In genomic region chr3:79032686-79033318, GRCh38 we compare ENCODE assay signal across 9 cellular contexts.
DNase-seq lines count a peak whose midpoint lies in the region; ATAC-seq, FAIRE-seq and TF ChIP-seq lines count a peak whose summit lies in the region.
"Had no signal": no experiment of that assay in that cellular context is flagged by ENCODE, and none has a peak within 500 bp of the region (broad histone marks: within the 10 kb centered on the region; RNA-seq: fewer than 3 reads in every experiment).

No MANE protein-coding gene starts in this region.

- H3K27ac ChIP-seq in neural cell (ENCODE audit: low read length) = no peak overlapping the region
- H3K27ac ChIP-seq: skin epidermis had no signal

- no peaks in the 10 kb centered on the region for H3K36me3 ChIP-seq in neural cell (ENCODE audit: insufficient read depth, low read length)

- H3K9me2 ChIP-seq in neural cell (ENCODE audit: insufficient read depth, low read length) = no peaks in the 10 kb centered on the region

- no peak for TF ChIP-seq EP300 in neural cell (conservative IDR thresholded peaks at IDR 0.05; ENCODE audit: poor library complexity, severe bottlenecking)

- H3K9me3 ChIP-seq in neural cell (ENCODE audit: low read length) = no peaks in the 10 kb centered on the region

- peak; percentile 69 for FAIRE-seq in colon (lab: Jason Lieb, UNC)

- DNase-seq in DMS 273 (lab: John Stamatoyannopoulos, UW; ENCODE audit: unreplicated experiment) (peak; percentile 80), DMS 273 treated with DMSO at 0.1 percent for 48 hours (lab: John Stamatoyannopoulos, UW) (no peak), NCI-H774 (lab: John Stamatoyannopoulos, UW) (peak; percentile 24), natural killer cell (no peak)

- no peaks in the 10 kb centered on the region for H3K79me2 ChIP-seq in neural cell (replicated peaks; ENCODE audit: insufficient read depth, low read length)

- H3K27ac Mint-ChIP-seq in natural killer cell = no peak overlapping the region

- no peak overlapping the region for H3K4me2 ChIP-seq in neural cell (ENCODE audit: low read length)

- peaks cover 2 to 3% of the 10 kb centered on the region in 2 donors for H3K9me3 Mint-ChIP-seq in natural killer cell

- no peak overlapping the region for H3K9ac ChIP-seq in neural cell (ENCODE audit: low read length)

- ATAC-seq in HG03135 (IDR thresholded peaks at IDR 0.05; ENCODE audit: unreplicated experiment) (peak; percentile 60), natural killer cell (no peak), GM21619 (IDR thresholded peaks at IDR 0.05; ENCODE audit: unreplicated experiment) (no peak)

- intact Hi-C loops in natural killer cell (cut with micrococcal nuclease) = no loop called here

- H3K4me3 Mint-ChIP-seq in natural killer cell = no peak overlapping the region

- H4K20me1 ChIP-seq in neural cell (ENCODE audit: insufficient read depth) = no peaks in the 10 kb centered on the region

- no peaks in the 10 kb centered on the region for H3K4me1 Mint-ChIP-seq in natural killer cell

- peak; percentile 73 for TF ChIP-seq CTCF in neural cell (IDR thresholded peaks at IDR 0.05; ENCODE audit: poor library complexity, severe bottlenecking)
- no peak for TF ChIP-seq CTCF in natural killer cell (IDR thresholded peaks at IDR 0.05)

- H3K27me3 ChIP-seq in neural cell (ENCODE audit: insufficient read depth, low read depth, low read length) = no peaks in the 10 kb centered on the region

- H3K4me3 ChIP-seq in neural cell (ENCODE audit: low read length) = no peak overlapping the region
- H3K4me3 ChIP-seq: skin epidermis had no signal

- no peak overlapping the region for H2AFZ ChIP-seq in neural cell (ENCODE audit: low read depth, low read length)

- no peaks in the 10 kb centered on the region for H3K27me3 Mint-ChIP-seq in natural killer cell (ENCODE audit: low read depth in 2 of 2)

- H3F3A ChIP-seq in neural cell (ENCODE audit: insufficient read depth, low read length, poor library complexity, severe bottlenecking) = no peaks in the 10 kb centered on the region

- no peaks in the 10 kb centered on the region for H3K36me3 Mint-ChIP-seq in natural killer cell

- peak; percentile 81 for TF ChIP-seq RAD21 in neural cell (conservative IDR thresholded peaks at IDR 0.05)

TF ChIP-seq in neural cell, 6 proteins besides CTCF, POLR2A, EP300 and RAD21:
- no peak for TF ChIP-seq POLR2AphosphoS5 (IDR thresholded peaks at IDR 0.05)
- TF ChIP-seq SMC3 (conservative IDR thresholded peaks at IDR 0.05; ENCODE audit: poor library complexity) = peak; percentile 80
- no peak for TF ChIP-seq TAF1 (IDR thresholded peaks at IDR 0.05; ENCODE audit: low read depth)
- no peak for TF ChIP-seq EZH2 (IDR thresholded peaks at IDR 0.05; ENCODE audit: borderline replicate concordance, insufficient read depth, low read length, poor library complexity, severe bottlenecking)
TF ChIP-seq in neural cell: peak in this region for 1.

Comparison
In these comparisons a context has a peak if more than half of its experiments do, and no peak if none do; other contexts are left out.
1. DNase-seq: peak in DMS 273 (single experiment) and NCI-H774 (single experiment); none in DMS 273 treated with DMSO at 0.1 percent for 48 hours (single experiment) and natural killer cell (single experiment).